ENCODE assay signal across 8 cellular contexts in genomic region chr1:11806307-11806936, GRCh38. TPM values are rescaled to one million over a fixed set of nuclear protein-coding genes. Genes with fewer than 3 reads are reported as not detected.
DNase-seq lines count a peak whose midpoint lies in the region; ATAC-seq and TF ChIP-seq lines count a peak whose summit lies in the region.

No MANE protein-coding gene starts in this region.

- no peaks in the 10 kb centered on the region for H3K9me2 ChIP-seq in hepatocyte (replicated peaks; ENCODE audit: insufficient read depth)

- H3K27me3 ChIP-seq in hepatocyte (no peaks in the 10 kb centered on the region), gastrocnemius medialis (no peaks in the 10 kb centered on the region)

- H3K27ac ChIP-seq in hepatocyte = peak overlapping the region; percentile 90
- H3K27ac ChIP-seq in gastrocnemius medialis = peak overlapping the region; percentile 92 to 99 (median 96)

- H3K4me1 ChIP-seq in hepatocyte (ENCODE audit: insufficient read depth) (peaks cover 29% of the 10 kb centered on the region), gastrocnemius medialis (peaks cover 55 to 56% of the 10 kb centered on the region in 2 donors)

- H3K9me3 ChIP-seq in hepatocyte (ENCODE audit: low read depth) (no peaks in the 10 kb centered on the region), gastrocnemius medialis (no peaks in the 10 kb centered on the region)

- H3K36me3 ChIP-seq in hepatocyte (replicated peaks; ENCODE audit: insufficient read depth, low read depth) (no peaks in the 10 kb centered on the region), gastrocnemius medialis (peaks cover 0 to 29% of the 10 kb centered on the region in 2 donors)

- H3K9me3 Mint-ChIP-seq in activated naive CD8-positive, alpha-beta T cell treated with anti-CD3 and anti-CD28 coated beads, Interleukin-2, amount 50 U/mL, for 24 hours = no peaks in the 10 kb centered on the region

- intact Hi-C loops in gastrocnemius medialis (cut with DNase I; ENCODE audit: low total_unique reads) = loop anchor here (1.0 to 2.0 kb wide), 2 partner anchors 70 to 102 kb away; partner anchors contain the start of gene AGTRAP

- H3K4me1 Mint-ChIP-seq in activated naive CD8-positive, alpha-beta T cell treated with anti-CD3 and anti-CD28 coated beads, Interleukin-2, amount 50 U/mL, for 24 hours = peaks cover 61% of the 10 kb centered on the region

- peaks cover 24% of the 10 kb centered on the region for H4K20me1 ChIP-seq in hepatocyte (ENCODE audit: insufficient read depth, poor library complexity, severe bottlenecking)

- in situ Hi-C loops in gastrocnemius medialis (cut with MboI; ENCODE audit: low sequenced_read_pairs in 4 of 4) = no loop called here

- H3K4me3 Mint-ChIP-seq in activated naive CD8-positive, alpha-beta T cell treated with anti-CD3 and anti-CD28 coated beads, Interleukin-2, amount 50 U/mL, for 24 hours = peak overlapping the region; percentile 94

- under 1% methylated on average over 13 of the region's 20 CpGs for WGBS in hepatocyte (ENCODE audit: low lambda C conversion rate, missing lambda C conversion rate)

- H2AFZ ChIP-seq in hepatocyte = peak overlapping the region; percentile 18

- peaks cover 5% of the 10 kb centered on the region for H3K36me3 Mint-ChIP-seq in activated naive CD8-positive, alpha-beta T cell treated with anti-CD3 and anti-CD28 coated beads, Interleukin-2, amount 50 U/mL, for 24 hours (ENCODE audit: low read depth)

- peak in 1 of 2 donors; percentile 6 for TF ChIP-seq POLR2A in gastrocnemius medialis (IDR thresholded peaks at IDR 0.05)

- peak; percentile 89 for DNase-seq in NCI-H510A (lab: John Stamatoyannopoulos, UW)
- DNase-seq in NCI-H510A treated with DMSO at 0.1 percent for 48 hours (lab: John Stamatoyannopoulos, UW) = no peak
- DNase-seq in Jurkat, Clone E6-1 (ENCODE audit: low read depth, low spot score) = no peak
- no peak for DNase-seq in activated naive CD8-positive, alpha-beta T cell treated with anti-CD3 and anti-CD28 coated beads, Interleukin-2, amount 50 U/mL, for 24 hours
- peak; percentile 60 for DNase-seq in hepatocyte (ENCODE audit: low spot score)
- peak in 1 of 2 donors; percentile 32 for DNase-seq in gastrocnemius medialis
- DNase-seq in occipital lobe (lab: John Stamatoyannopoulos, UW) = no peak

- ATAC-seq in GM21723 (IDR thresholded peaks at IDR 0.05; ENCODE audit: unreplicated experiment) (peak; percentile 47), gastrocnemius medialis (peak; percentile 24 to 25)
- peak; percentile 46 for ATAC-seq in activated naive CD8-positive, alpha-beta T cell treated with anti-CD3 and anti-CD28 coated beads, Interleukin-2, amount 50 U/mL, for 24 hours

- peak overlapping the region; percentile 74 for H3K4me2 ChIP-seq in hepatocyte

- peaks cover 65% of the 10 kb centered on the region for H3K79me2 ChIP-seq in hepatocyte

- peak overlapping the region; percentile 96 for H3K27ac Mint-ChIP-seq in activated naive CD8-positive, alpha-beta T cell treated with anti-CD3 and anti-CD28 coated beads, Interleukin-2, amount 50 U/mL, for 24 hours

- no peak for TF ChIP-seq CTCF in hepatocyte (IDR thresholded peaks at IDR 0.05; ENCODE audit: poor library complexity)
- no peak for TF ChIP-seq CTCF in gastrocnemius medialis (IDR thresholded peaks at IDR 0.05 in 4 of 5, conservative IDR thresholded peaks at IDR 0.05 in 1 of 5)

- no peaks in the 10 kb centered on the region for H3K27me3 Mint-ChIP-seq in activated naive CD8-positive, alpha-beta T cell treated with anti-CD3 and anti-CD28 coated beads, Interleukin-2, amount 50 U/mL, for 24 hours

- H3K4me3 ChIP-seq in Jurkat, Clone E6-1 (ENCODE audit: low read length) = peak overlapping the region; percentile 92
- H3K4me3 ChIP-seq in hepatocyte (peak overlapping the region; percentile 33), gastrocnemius medialis (peak overlapping the region; percentile 82 to 95 (median 86))

RNA-seq across cellular contexts. Expression of gene CLCN6, which starts 0.4 kb away (rescaled TPM):
- polyA plus RNA-seq in Jurkat, Clone E6-1 (2012; ENCODE audit: insufficient read depth, insufficient read length) = 10.8 TPM
- total RNA-seq in hepatocyte = 14.1 and 15.3 TPM in 2 replicates
- polyA plus RNA-seq in hepatocyte = 23.6 and 34.2 TPM in 2 replicates
- 10 to 100 TPM in 1 of 4 donors, 1 to 10 TPM in 3; 7.1 to 11.9 (median 9.5) TPM for total RNA-seq in gastrocnemius medialis
- total RNA-seq in occipital lobe = 15.6 TPM

RNA-seq across cellular contexts. Expression of gene MTHFR, which starts 0.7 kb away (rescaled TPM):
- polyA plus RNA-seq in Jurkat, Clone E6-1 (2012; ENCODE audit: insufficient read depth, insufficient read length) = 11.0 TPM
- total RNA-seq in hepatocyte (29.3 and 31.0 TPM in 2 replicates), gastrocnemius medialis (10 to 100 TPM; 10.2 to 24.7 (median 18.1) TPM), occipital lobe (27.6 TPM)
- 17.6 and 25.7 TPM in 2 replicates for polyA plus RNA-seq in hepatocyte

RNA-seq across cellular contexts. Expression of gene NPPA, which starts 41.2 kb away (rescaled TPM):
- not detected for polyA plus RNA-seq in Jurkat, Clone E6-1 (2012; ENCODE audit: insufficient read depth, insufficient read length)
- total RNA-seq in hepatocyte (not detected in 2 replicates), gastrocnemius medialis (1 to 10 TPM in 2 of 4 donors, under 1 TPM in 1, not detected in 1; 0.53 to 4.2 (median 1.9) TPM), occipital lobe (0.47 TPM)
- 0.22 and 1.1 TPM in 2 replicates for polyA plus RNA-seq in hepatocyte

RNA-seq across cellular contexts. Expression of gene C1orf167, which starts 44.4 kb away (rescaled TPM):
- not detected for polyA plus RNA-seq in Jurkat, Clone E6-1 (2012; ENCODE audit: insufficient read depth, insufficient read length)
- not detected in 2 replicates for total RNA-seq in hepatocyte
- polyA plus RNA-seq in hepatocyte = 0.37 TPM in 1 of 2 replicates, not detected in the other
- total RNA-seq in gastrocnemius medialis = 1 to 10 TPM in 1 of 4 donors, under 1 TPM in 1, not detected in 2; 1.00 to 1.4 TPM
- not detected for total RNA-seq in occipital lobe

RNA-seq across cellular contexts. Expression of gene NPPB, which starts 52.3 kb away (rescaled TPM):
- not detected for polyA plus RNA-seq in Jurkat, Clone E6-1 (2012; ENCODE audit: insufficient read depth, insufficient read length)
- total RNA-seq in hepatocyte (1.6 and 3.9 TPM in 2 replicates), gastrocnemius medialis (not detected), occipital lobe (0.47 TPM)
- polyA plus RNA-seq in hepatocyte = 4.3 and 6.7 TPM in 2 replicates

Comparison
In these comparisons a context has a peak if more than half of its experiments do, and no peak if none do; other contexts are left out.
1. DNase-seq: peak in NCI-H510A (single experiment) and hepatocyte (single experiment); none in NCI-H510A treated with DMSO at 0.1 percent for 48 hours (single experiment), Jurkat, Clone E6-1 (single experiment), activated naive CD8-positive, alpha-beta T cell treated with anti-CD3 and anti-CD28 coated beads, Interleukin-2, amount 50 U/mL, for 24 hours (single experiment) and occipital lobe (single experiment).
2. H3K4me3 ChIP-seq: peak in every context shown above with its lines; median percentile 92 in Jurkat, Clone E6-1; 86 in gastrocnemius medialis; 33 in hepatocyte.
3. Peak in every context shown above with its lines, with median percentiles within 50 percentile points of each other: ATAC-seq.